8 cellular contexts compared by ENCODE assay signal in the genomic region with DNA sequence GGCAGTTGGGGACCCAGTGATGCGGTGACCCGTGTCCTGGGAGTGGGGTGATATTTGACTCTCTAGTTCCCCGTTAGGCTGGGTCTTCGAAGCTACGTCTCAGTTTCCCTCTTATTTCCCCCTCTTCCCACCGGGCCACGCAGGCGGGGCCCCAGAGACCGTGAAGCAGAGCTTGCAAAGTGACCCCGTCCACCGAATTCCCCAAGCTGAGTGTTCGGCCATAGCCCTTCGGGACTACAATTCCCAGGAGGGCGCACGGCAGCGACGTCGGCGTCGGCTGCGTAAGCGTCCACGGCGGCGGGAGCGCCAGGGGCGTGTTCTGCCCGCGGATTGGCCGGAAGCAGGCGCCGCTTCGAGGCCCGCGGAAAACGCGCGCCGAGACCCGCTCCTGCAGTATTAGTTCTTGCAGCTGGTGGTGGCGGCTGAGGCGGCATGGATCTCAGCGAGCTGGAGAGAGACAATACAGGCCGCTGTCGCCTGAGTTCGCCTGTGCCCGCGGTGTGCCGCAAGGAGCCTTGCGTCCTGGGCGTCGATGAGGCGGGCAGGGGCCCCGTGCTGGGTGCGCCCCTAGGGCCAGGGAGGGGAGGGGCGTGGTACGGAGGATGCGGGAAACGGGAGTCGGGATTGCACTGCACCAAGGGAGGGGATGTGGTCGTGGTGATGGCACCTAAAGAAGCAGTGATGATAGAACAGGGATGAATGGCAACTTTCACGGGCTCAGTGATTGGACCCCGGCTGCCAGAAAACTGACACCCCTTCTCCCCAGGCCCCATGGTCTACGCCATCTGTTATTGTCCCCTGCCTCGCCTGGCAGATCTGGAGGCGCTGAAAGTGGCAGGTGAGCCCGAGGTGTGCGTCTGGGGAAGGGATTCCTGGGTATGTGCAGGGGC. TPM values are rescaled to one million over a fixed set of nuclear protein-coding genes. Genes with fewer than 3 reads are reported as not detected.
A peak's percentile ranks its signal among the peaks of the same experiment; 100 is the strongest.
DNase-seq lines count a peak whose midpoint lies in the region; ATAC-seq and TF ChIP-seq lines count a peak whose summit lies in the region.

A gene (plus strand): TSS at position 343 of the 890 bp plus-strand sequence. CDS start 90 bp downstream, at position 433.

- peak; percentile 82 to 86 (median 84) for DNase-seq in CD4-positive, alpha-beta memory T cell
- DNase-seq in activated T-cell treated with anti-CD3 and anti-CD28 coated beads for 48 hours (ENCODE audit: low read depth) (peak; percentile 89), epithelial cell of proximal tubule (ENCODE audit: low read depth) (no peak), mucosa of gallbladder (ENCODE audit: low spot score) (peak; percentile 91)
- peak; percentile 83 for DNase-seq in stimulated activated CD8-positive, alpha-beta memory T cell treated with anti-CD3 and anti-CD28 coated beads, Interleukin-4, amount 100 ng/mL, for 24 hours (ENCODE audit: low read depth)

- peak within 1 kb of the TSS; percentile 75 to 94 (median 89) for H3K27ac Mint-ChIP-seq in CD4-positive, alpha-beta memory T cell

- H3K4me1 ChIP-seq in CD4-positive, alpha-beta memory T cell (ENCODE audit: insufficient read depth, low read length), result peaks cover 24% of the 10 kb centered on the region
- H3K4me1 ChIP-seq in HUES64 (ENCODE audit: insufficient read depth, low read length) (no peaks in the 10 kb centered on the region), OCI-LY3 (ENCODE audit: low read length) (peaks cover 16% of the 10 kb centered on the region)

- peak within 1 kb of the TSS; percentile 95 for H2AFZ ChIP-seq in OCI-LY3 (ENCODE audit: low read depth, low read length)

- H3K36me3 ChIP-seq in CD4-positive, alpha-beta memory T cell (ENCODE audit: insufficient read depth, low read length), result no peaks in the 10 kb centered on the region
- peaks cover 32% of the 10 kb centered on the region for H3K36me3 ChIP-seq in HUES64 (ENCODE audit: insufficient read depth, low read length)
- peaks cover 17% of the 10 kb centered on the region for H3K36me3 ChIP-seq in OCI-LY3 (replicated peaks; ENCODE audit: low read depth, low read length)

- H3K4me1 Mint-ChIP-seq in CD4-positive, alpha-beta memory T cell, result peaks cover 15 to 33% (median 22%) of the 10 kb centered on the region in 4 donors

- POLR2A ChIA-PET in CD4-positive, alpha-beta memory T cell (lab: Charles Lee; ENCODE audit: partially characterized antibody), result interaction anchor here (0.8 to 1.8 kb wide), 11 partner anchors 9 to 1425 kb away, joined by 3 to 26 read pairs (median 4); a partner anchor contains a TSS

- H3K36me3 Mint-ChIP-seq in CD4-positive, alpha-beta memory T cell, result peaks cover 0 to 8% of the 10 kb centered on the region in 2 donors

- CTCF ChIA-PET in CD4-positive, alpha-beta memory T cell (lab: Charles Lee; ENCODE audit: partially characterized antibody), result interaction anchor here (0.6 to 17.4 kb wide), 5 partner anchors 10 to 84 kb away, joined by 3 to 906 read pairs (median 8); a partner anchor contains a TSS

- H3K79me2 ChIP-seq in OCI-LY3 (ENCODE audit: low read length), result peaks cover 11% of the 10 kb centered on the region

- H3K4me3 ChIP-seq in CD4-positive, alpha-beta memory T cell (ENCODE audit: low read length in 2 of 2), result peak within 1 kb of the TSS; percentile 53 to 84
- H3K4me3 ChIP-seq in HUES64 (ENCODE audit: low read length) (peak within 1 kb of the TSS; percentile 80), OCI-LY3 (ENCODE audit: low read length) (peak within 1 kb of the TSS; percentile 87), epithelial cell of proximal tubule (ENCODE audit: low read depth, low read length) (peak within 1 kb of the TSS; percentile 88)

- peak within 1 kb of the TSS; percentile 95 for H3K4me2 ChIP-seq in OCI-LY3 (ENCODE audit: low read length)

- 6% methylated on average over 68 of the region's 68 CpGs for WGBS in HUES64

- H3K9ac ChIP-seq in HUES64 (ENCODE audit: low read depth, low read length) (peak within 1 kb of the TSS; percentile 79), OCI-LY3 (ENCODE audit: low read length) (peak within 1 kb of the TSS; percentile 82)

- peak; percentile 90 for ATAC-seq in GM19463 (IDR thresholded peaks at IDR 0.05; ENCODE audit: unreplicated experiment)

- peak within 1 kb of the TSS; percentile 63 for H3K27ac ChIP-seq in CD4-positive, alpha-beta memory T cell (ENCODE audit: low read depth, low read length)
- H3K27ac ChIP-seq in HUES64 (ENCODE audit: low read depth, low read length), result peak within 1 kb of the TSS; percentile 63
- peak within 1 kb of the TSS; percentile 41 for H3K27ac ChIP-seq in OCI-LY3 (ENCODE audit: low read length)

- H3K4me3 Mint-ChIP-seq in CD4-positive, alpha-beta memory T cell, result peak within 1 kb of the TSS; percentile 75 to 98 (median 90)

- H3K27me3 ChIP-seq in CD4-positive, alpha-beta memory T cell (ENCODE audit: insufficient read depth, low read length), result no peaks in the 10 kb centered on the region
- H3K27me3 ChIP-seq in HUES64 (ENCODE audit: insufficient read depth, low read length) (peaks cover 10% of the 10 kb centered on the region; the same call in 1 of the 2 replicates), OCI-LY3 (ENCODE audit: low read depth, low read length) (no peaks in the 10 kb centered on the region)

- H3K27me3 Mint-ChIP-seq in CD4-positive, alpha-beta memory T cell, result no peaks in the 10 kb centered on the region

- H4K20me1 ChIP-seq in OCI-LY3 (ENCODE audit: insufficient read depth, low read length), result no peaks in the 10 kb centered on the region

- no peak for TF ChIP-seq CTCF in OCI-LY3 (IDR thresholded peaks at IDR 0.05; ENCODE audit: low read depth, low read length)
- TF ChIP-seq CTCF in epithelial cell of proximal tubule (conservative IDR thresholded peaks at IDR 0.05; ENCODE audit: low read depth, low read length), result no peak

- H3K9me3 Mint-ChIP-seq in CD4-positive, alpha-beta memory T cell, result no peaks in the 10 kb centered on the region

- no peaks in the 10 kb centered on the region for H3K9me3 ChIP-seq in CD4-positive, alpha-beta memory T cell (ENCODE audit: control insufficient read depth in 1 of 2, low read length in 2 of 2)
- no peaks in the 10 kb centered on the region for H3K9me3 ChIP-seq in HUES64 (ENCODE audit: insufficient read depth, low read depth, low read length)
- no peaks in the 10 kb centered on the region for H3K9me3 ChIP-seq in OCI-LY3 (ENCODE audit: insufficient read depth, low read length)

- intact Hi-C loops in CD4-positive, alpha-beta memory T cell (cut with micrococcal nuclease), result no loop called here

RNA-seq across cellular contexts. Expression of the gene that starts here (rescaled TPM):
- 10 to 100 TPM; 10.5 to 12.6 TPM for total RNA-seq in CD4-positive, alpha-beta memory T cell
- 10 to 100 TPM; 16.9 to 23.5 TPM for polyA plus RNA-seq in CD4-positive, alpha-beta memory T cell
- polyA plus RNA-seq in HUES64 (2013, experiment 1 of 2), result 59.2 TPM
- polyA plus RNA-seq in HUES64 (2013, experiment 2 of 2), result 65.6 TPM
- total RNA-seq in epithelial cell of proximal tubule (49.6 and 62.7 TPM in 2 replicates), mucosa of gallbladder (7.3 TPM)
